Comparison of ENCODE assay signal across 15 cellular contexts in the genomic region with DNA sequence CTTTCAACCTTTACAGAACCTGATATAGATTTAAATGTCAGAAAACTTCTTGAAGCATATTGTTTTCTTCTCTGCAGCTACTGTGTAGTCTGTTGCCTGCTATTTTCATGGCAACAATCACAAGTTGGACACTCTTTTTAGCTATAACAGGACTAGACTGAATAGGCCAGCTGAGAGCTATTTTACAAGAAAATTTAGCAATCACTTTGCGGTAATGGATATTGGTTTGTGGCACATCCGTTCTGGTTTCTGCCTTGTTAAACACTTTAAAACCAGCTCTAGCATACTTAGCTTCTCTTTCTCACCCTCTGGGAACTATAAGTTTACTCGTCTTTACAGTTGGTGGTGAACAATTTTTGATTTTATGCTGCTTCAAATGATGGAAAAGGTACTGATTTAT.
"Had no signal": no experiment of that assay in that cellular context is flagged by ENCODE, and none has a peak within 500 bp of the region (broad histone marks: within the 10 kb centered on the region; RNA-seq: fewer than 3 reads in every experiment).

No MANE protein-coding gene starts in this region.

- DNase-seq: activated CD4-positive, alpha-beta T cell treated with anti-CD3 and anti-CD28 coated beads, Interleukin-2, amount 10 ng/mL, durations not matched to agents 7 days and 5 days; activated gamma-delta T cell; adrenal gland; effector CD8-positive, alpha-beta T cell; left cardiac atrium; mesendoderm; natural killer cell; pancreas; right lobe of liver; stimulated activated CD4-positive, alpha-beta T cell treated with anti-CD3 and anti-CD28 coated beads, Interleukin-4, amount 100 ng/mL, for 1 hour; stimulated activated naive CD8-positive, alpha-beta T cell treated with anti-CD3 and anti-CD28 coated beads, Interleukin-15, amount 100 ng/mL, for 72 hours; testis; upper lobe of left lung had no signal

- H3K4me1 ChIP-seq: adrenal gland, esophagus muscularis mucosa, pancreas, right lobe of liver, testis, upper lobe of left lung had no signal

- H3K4me3 ChIP-seq: adrenal gland, esophagus muscularis mucosa, pancreas, right lobe of liver, smooth muscle cell, testis, upper lobe of left lung had no signal

- H3K36me3 ChIP-seq: adrenal gland, esophagus muscularis mucosa, pancreas, right lobe of liver, upper lobe of left lung had no signal

- H3K27ac ChIP-seq: adrenal gland, esophagus muscularis mucosa, pancreas, right lobe of liver, testis, upper lobe of left lung had no signal

- H3K4me2 ChIP-seq: smooth muscle cell had no signal

- H3K27me3 ChIP-seq: adrenal gland, esophagus muscularis mucosa, pancreas, right lobe of liver, testis, upper lobe of left lung had no signal

- H3K9me3 ChIP-seq: adrenal gland, esophagus muscularis mucosa, pancreas, right lobe of liver, testis, upper lobe of left lung had no signal
